In genomic region chr12:104297477-104298113, GRCh38 we compare ENCODE assay signal across 25 cellular contexts. TPM values are rescaled to one million over a fixed set of nuclear protein-coding genes. Genes with fewer than 3 reads are reported as not detected.
DNase-seq lines count a peak whose midpoint lies in the region; ATAC-seq, FAIRE-seq and TF ChIP-seq lines count a peak whose summit lies in the region.
"Had no signal": no experiment of that assay in that cellular context is flagged by ENCODE, and none has a peak within 500 bp of the region (broad histone marks: within the 10 kb centered on the region; RNA-seq: fewer than 3 reads in every experiment).

No MANE protein-coding gene starts in this region.

- no peaks in the 10 kb centered on the region for H3K9me3 Mint-ChIP-seq in astrocyte (ENCODE audit: unreplicated experiment)
- H3K9me3 Mint-ChIP-seq: activated T-cell treated with anti-CD3 and anti-CD28 coated beads, Interleukin-2, amount 50 U/mL, for 24 hours; nephron; T-helper 1 cell treated with Interleukin-12 subunit alpha and Interleukin-12 subunit beta and Interleukin-4 antibody, amounts not matched to agents 30 μg/mL and 1 μg/mL, for 36 hours had no signal

- peaks cover 8% of the 10 kb centered on the region for H3K36me3 Mint-ChIP-seq in astrocyte (ENCODE audit: low read depth, unreplicated experiment)

- H3K36me3 ChIP-seq in astrocyte (ENCODE audit: insufficient read depth, low read length) = peaks cover 48% of the 10 kb centered on the region
- no peaks in the 10 kb centered on the region for H3K36me3 ChIP-seq in mucosa of descending colon (ENCODE audit: low read depth)
- no peaks in the 10 kb centered on the region for H3K36me3 ChIP-seq in mesendoderm (ENCODE audit: control insufficient read depth, insufficient read depth, low read length)

- no peaks in the 10 kb centered on the region for H3K27me3 Mint-ChIP-seq in astrocyte (ENCODE audit: low read depth, unreplicated experiment)
- H3K27me3 Mint-ChIP-seq: activated CD4-positive, alpha-beta T cell treated with anti-CD3 and anti-CD28 coated beads for 36 hours; activated T-cell treated with anti-CD3 and anti-CD28 coated beads, Interleukin-2, amount 50 U/mL, for 24 hours had no signal

- no peak overlapping the region for H3K56ac ChIP-seq in mesendoderm (ENCODE audit: low read length)

- no peaks in the 10 kb centered on the region for H3K9me3 ChIP-seq in astrocyte (ENCODE audit: insufficient read depth, low read depth, low read length)
- no peaks in the 10 kb centered on the region for H3K9me3 ChIP-seq in mucosa of descending colon
- H3K9me3 ChIP-seq: adrenal gland, Caco-2, SJCRH30, spleen had no signal

- no peak overlapping the region for H2BK15ac ChIP-seq in mesendoderm (replicated peaks; ENCODE audit: low read depth)

- WGBS in mesendoderm (ENCODE audit: extremely low coverage, insufficient coverage, low lambda C conversion rate) = no CpG with 5 or more reads among the region's 10 CpGs

- peak; percentile 59 for DNase-seq in DMS79 treated with DMSO at 0.1 percent for 48 hours (lab: John Stamatoyannopoulos, UW)
- peak; percentile 37 for DNase-seq in HT-29 (ENCODE audit: low spot score)
- DNase-seq in astrocyte (ENCODE audit: low read depth) = peak; percentile 38
- no peak for DNase-seq in mucosa of descending colon
- no peak for DNase-seq in posterior vena cava (ENCODE audit: low spot score)
- no peak for DNase-seq in kidney glomerular epithelial cell (lab: John Stamatoyannopoulos, UW)
- no peak for DNase-seq in mesendoderm
- DNase-seq: activated CD4-positive, alpha-beta T cell treated with anti-CD3 and anti-CD28 coated beads for 36 hours; activated T-cell treated with anti-CD3 and anti-CD28 coated beads, Interleukin-2, amount 50 U/mL, for 24 hours; adrenal gland; C1 segment of cervical spinal cord; Caco-2; DND-41; IMR-90; islet precursor cell; NCI-H1048; NCI-H187; NCI-H345; retina; SJCRH30; spleen; stimulated activated CD4-positive, alpha-beta T cell treated with anti-CD3 and anti-CD28 coated beads, Interleukin-4, amount 100 ng/mL, for 1 hour had no signal

- peaks cover 97% of the 10 kb centered on the region for H3K79me2 ChIP-seq in astrocyte (ENCODE audit: insufficient read depth, low read length)
- peaks cover 30% of the 10 kb centered on the region for H3K79me2 ChIP-seq in mesendoderm (ENCODE audit: control insufficient read depth, insufficient read depth, low read length)

- H3K4me1 Mint-ChIP-seq in astrocyte (ENCODE audit: low read depth, unreplicated experiment) = peaks cover 13% of the 10 kb centered on the region

- TF ChIP-seq CTCF in astrocyte (IDR thresholded peaks at IDR 0.05; ENCODE audit: insufficient read depth, low read depth, low read length) (no peak), mucosa of descending colon (IDR thresholded peaks at IDR 0.05) (no peak)

- intact Hi-C loops in mucosa of descending colon (cut with DNase I, micrococcal nuclease) = no loop called here
- intact Hi-C loops in posterior vena cava (cut with DNase I) = loop anchor here in 1 of 2 donors (10.0 kb wide), 1 partner anchor 83 kb away; the partner anchor contains the start of gene TXNRD1

- H3K9ac ChIP-seq in astrocyte (ENCODE audit: low read length) (no peak overlapping the region), mesendoderm (ENCODE audit: low read length) (no peak overlapping the region)

- peaks cover 90% of the 10 kb centered on the region for H4K20me1 ChIP-seq in astrocyte (ENCODE audit: insufficient read depth, low read length)

- H2AFZ ChIP-seq in astrocyte (ENCODE audit: low read depth, low read length) = no peak overlapping the region

- H3K4me2 ChIP-seq in astrocyte (ENCODE audit: low read length) = no peak overlapping the region
- H3K4me2 ChIP-seq in mesendoderm (ENCODE audit: low read length) = no peak overlapping the region

- H3K27ac ChIP-seq in astrocyte (ENCODE audit: low read depth, low read length) (no peak overlapping the region), mesendoderm (ENCODE audit: low read depth, low read length) (no peak overlapping the region)
- H3K27ac ChIP-seq: adrenal gland, epithelial cell of prostate, SJCRH30, spleen had no signal

- no peak overlapping the region for H3K4ac ChIP-seq in mesendoderm (ENCODE audit: low read depth, low read length)

- no peaks in the 10 kb centered on the region for H3K27me3 ChIP-seq in astrocyte (ENCODE audit: insufficient read depth, low read length)
- H3K27me3 ChIP-seq in mesendoderm (ENCODE audit: insufficient read depth, low read length, poor library complexity) = no peaks in the 10 kb centered on the region
- H3K27me3 ChIP-seq: adrenal gland, SJCRH30, spleen had no signal

- no peak overlapping the region for H3K18ac ChIP-seq in mesendoderm (ENCODE audit: low read length)

- H2AK5ac ChIP-seq in mesendoderm (ENCODE audit: low read length) = no peak overlapping the region

- H3K4me3 ChIP-seq in astrocyte (ENCODE audit: insufficient read depth, low read depth, low read length) = no peak overlapping the region
- H3K4me3 ChIP-seq in mucosa of descending colon = no peak overlapping the region
- H3K4me3 ChIP-seq in mesendoderm (ENCODE audit: low read length) = no peak overlapping the region
- H3K4me3 ChIP-seq: adrenal gland, SJCRH30, spleen had no signal

- peak; percentile 20 for ATAC-seq in mucosa of descending colon
- ATAC-seq: activated CD4-positive, alpha-beta T cell treated with anti-CD3 and anti-CD28 coated beads for 36 hours had no signal

- no peaks in the 10 kb centered on the region for H3K4me1 ChIP-seq in astrocyte (ENCODE audit: insufficient read depth, low read length)
- H3K4me1 ChIP-seq in mucosa of descending colon (ENCODE audit: low read depth) = peaks cover 9% of the 10 kb centered on the region
- no peaks in the 10 kb centered on the region for H3K4me1 ChIP-seq in mesendoderm (ENCODE audit: control insufficient read depth, low read depth, low read length)
- H3K4me1 ChIP-seq: SJCRH30 had no signal

- no peak overlapping the region for H3K23ac ChIP-seq in mesendoderm (ENCODE audit: low read length)

- H3K79me1 ChIP-seq in mesendoderm (ENCODE audit: low read length) = peaks cover 10% of the 10 kb centered on the region

- no peak overlapping the region for H3K4me3 Mint-ChIP-seq in astrocyte (ENCODE audit: unreplicated experiment)
- H3K4me3 Mint-ChIP-seq: activated CD4-positive, alpha-beta T cell treated with anti-CD3 and anti-CD28 coated beads for 36 hours; activated T-cell treated with anti-CD3 and anti-CD28 coated beads, Interleukin-2, amount 50 U/mL, for 24 hours; nephron; T-helper 1 cell treated with Interleukin-12 subunit alpha and Interleukin-12 subunit beta and Interleukin-4 antibody, amounts not matched to agents 30 μg/mL and 1 μg/mL, for 36 hours had no signal

- H2BK120ac ChIP-seq in mesendoderm (ENCODE audit: low read depth, low read length) = no peak overlapping the region

- H4K5ac ChIP-seq in mesendoderm (ENCODE audit: low read length) = no peak overlapping the region

- H4K8ac ChIP-seq in mesendoderm (ENCODE audit: low read depth, low read length) = no peak overlapping the region

- H2BK5ac ChIP-seq in mesendoderm (ENCODE audit: low read length) = no peak overlapping the region

- H3K27ac Mint-ChIP-seq in astrocyte (ENCODE audit: unreplicated experiment) = no peak overlapping the region
- H3K27ac Mint-ChIP-seq: activated CD4-positive, alpha-beta T cell treated with anti-CD3 and anti-CD28 coated beads for 36 hours; activated T-cell treated with anti-CD3 and anti-CD28 coated beads, Interleukin-2, amount 50 U/mL, for 24 hours; nephron; T-helper 1 cell treated with Interleukin-12 subunit alpha and Interleukin-12 subunit beta and Interleukin-4 antibody, amounts not matched to agents 30 μg/mL and 1 μg/mL, for 36 hours had no signal

- FAIRE-seq in astrocyte (lab: Jason Lieb, UNC) = no peak

RNA-seq across cellular contexts. Expression of gene EID3, which starts 5.9 kb away (rescaled TPM):
- total RNA-seq in HT-29 (2014; rRNA removed; shearing (Covaris generic)) = 6.2 and 8.7 TPM in 2 replicates
- total RNA-seq in astrocyte (1.9 TPM in 2 replicates), mucosa of descending colon (1 to 10 TPM; 2.4 to 6.4 (median 3.9) TPM), posterior vena cava (1 to 10 TPM; 6.0 to 6.1 TPM)
- 0.69 TPM for polyA plus RNA-seq in mesendoderm (2013, experiment 1 of 2)
- polyA plus RNA-seq in mesendoderm (2013, experiment 2 of 2) = 0.66 TPM

Comparison
In these comparisons a context has a peak if more than half of its experiments do, and no peak if none do; other contexts are left out.
1. DNase-seq: peak in DMS79 treated with DMSO at 0.1 percent for 48 hours (single experiment), HT-29 (single experiment) and astrocyte (single experiment); none in mucosa of descending colon (0 of 3), posterior vena cava (single experiment), kidney glomerular epithelial cell (single experiment) and mesendoderm (single experiment).